3 cellular contexts compared by ENCODE assay signal in genomic region chr2:116222793-116223192, GRCh38.
TF ChIP-seq lines count a peak whose summit lies in the region.

No MANE protein-coding gene starts in this region.

TF ChIP-seq in HepG2, 621 proteins besides CTCF, POLR2A, EP300 and RAD21:
- TF ChIP-seq CEBPB (IDR thresholded peaks at IDR 0.05; ENCODE audit: borderline replicate concordance, low read depth, low read length): peak; percentile 72
- no peak for TF ChIP-seq MLXIP (CRISPR knock-in tag; IDR thresholded peaks at IDR 0.05; ENCODE audit: borderline replicate concordance)

TF ChIP-seq in IMR-90, 13 proteins besides CTCF, POLR2A, EP300 and RAD21:
- no peak for TF ChIP-seq SMC3 (IDR thresholded peaks at IDR 0.05; ENCODE audit: low read depth, low read length)
- TF ChIP-seq USF2 (IDR thresholded peaks at IDR 0.05; ENCODE audit: low read depth, low read length): no peak
- peak; percentile 67; the same call in 1 of the 2 replicates for TF ChIP-seq CEBPB (IDR thresholded peaks at IDR 0.05; ENCODE audit: low read depth, low read length)
- TF ChIP-seq RCOR1 (IDR thresholded peaks at IDR 0.05; ENCODE audit: insufficient replicate concordance, low read length): no peak

TF ChIP-seq in H1, 55 proteins besides CTCF, POLR2A, EP300 and RAD21:
- TF ChIP-seq GTF2F1 (IDR thresholded peaks at IDR 0.05; ENCODE audit: borderline replicate concordance, low read depth, low read length) (no peak), CEBPB (IDR thresholded peaks at IDR 0.05; ENCODE audit: low read depth, low read length) (peak; percentile 48; the same call in 1 of the 2 replicates)
TF ChIP-seq in H1: peak in this region for 1.
